Comparison of ENCODE assay signal across 8 cellular contexts in the genomic region with DNA sequence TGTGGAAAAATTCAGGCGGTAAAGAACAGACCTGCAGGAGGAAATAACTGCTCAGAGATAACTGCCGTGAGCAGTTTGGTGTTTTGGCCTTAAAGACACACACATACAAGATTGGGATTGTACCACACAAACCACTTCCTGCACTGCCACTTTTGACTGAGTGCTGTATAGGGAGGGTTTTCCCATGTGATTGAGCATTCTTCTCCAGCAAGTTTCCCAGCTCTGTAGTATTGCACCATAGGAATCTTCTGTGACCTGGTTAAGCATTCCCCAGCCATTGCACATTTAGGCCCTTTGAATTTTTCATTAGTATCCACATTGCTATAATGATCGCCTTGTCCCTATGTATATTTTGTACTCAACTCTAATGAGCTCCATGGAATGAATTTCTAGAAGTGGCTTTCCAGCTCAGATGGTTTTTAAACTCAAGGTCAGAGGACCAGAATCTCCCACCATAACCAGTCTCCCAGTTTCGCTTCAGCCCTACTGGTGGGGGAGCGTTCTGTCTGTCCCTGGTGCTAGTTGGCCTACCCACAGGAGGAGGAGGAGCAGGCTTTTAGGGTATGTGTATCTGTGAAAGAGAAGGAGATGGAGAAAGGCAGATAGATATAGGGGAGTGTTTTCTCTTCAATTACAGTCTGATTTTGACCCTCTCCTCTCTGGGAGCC. TPM values are rescaled to one million over a fixed set of nuclear protein-coding genes. Genes with fewer than 3 reads are reported as not detected.
A peak's percentile ranks its signal among the peaks of the same experiment; 100 is the strongest.
DNase-seq lines count a peak whose midpoint lies in the region; ATAC-seq and TF ChIP-seq lines count a peak whose summit lies in the region.

No MANE protein-coding gene starts in this region.

- H3K36me3 ChIP-seq in kidney epithelial cell (ENCODE audit: control insufficient read depth, insufficient read depth, low read length), result no peaks in the 10 kb centered on the region

- H3K4me3 Mint-ChIP-seq in activated T-cell treated with anti-CD3 and anti-CD28 coated beads, Interleukin-2, amount 50 U/mL, for 72 hours, result peak overlapping the region; percentile 80 to 93

- ATAC-seq in GM18870 (IDR thresholded peaks at IDR 0.05; ENCODE audit: unreplicated experiment) (peak; percentile 47), HG03565 (IDR thresholded peaks at IDR 0.05; ENCODE audit: unreplicated experiment) (peak; percentile 40), GM19455 (IDR thresholded peaks at IDR 0.05; ENCODE audit: unreplicated experiment) (no peak)
- ATAC-seq in activated T-cell treated with anti-CD3 and anti-CD28 coated beads, Interleukin-2, amount 50 U/mL, for 72 hours (replicated peaks in 1 of 2), result peak; percentile 71 to 72

- H3K27ac Mint-ChIP-seq in activated T-cell treated with anti-CD3 and anti-CD28 coated beads, Interleukin-2, amount 50 U/mL, for 72 hours, result peak overlapping the region; percentile 99

- no peak overlapping the region for H3K4me3 ChIP-seq in kidney epithelial cell (ENCODE audit: low read depth, low read length)

- peaks cover 3 to 15% of the 10 kb centered on the region in 2 donors for H3K36me3 Mint-ChIP-seq in activated T-cell treated with anti-CD3 and anti-CD28 coated beads, Interleukin-2, amount 50 U/mL, for 72 hours (ENCODE audit: insufficient read depth in 2 of 2)

- H3K27me3 ChIP-seq in kidney epithelial cell (ENCODE audit: control insufficient read depth, insufficient read depth, low read length), result no peaks in the 10 kb centered on the region

- no peaks in the 10 kb centered on the region for H3K27me3 Mint-ChIP-seq in activated T-cell treated with anti-CD3 and anti-CD28 coated beads, Interleukin-2, amount 50 U/mL, for 72 hours (ENCODE audit: low read depth)

- H3K4me1 Mint-ChIP-seq in activated T-cell treated with anti-CD3 and anti-CD28 coated beads, Interleukin-2, amount 50 U/mL, for 72 hours (ENCODE audit: low read depth), result peaks cover 90% of the 10 kb centered on the region

- TF ChIP-seq CTCF in kidney epithelial cell (IDR thresholded peaks at IDR 0.05; ENCODE audit: insufficient read depth, low read length, poor library complexity, severe bottlenecking), result no peak

- DNase-seq in activated T-cell treated with anti-CD3 and anti-CD28 coated beads, Interleukin-2, amount 50 U/mL, for 72 hours, result peak; percentile 56 to 61
- peak; percentile 91 for DNase-seq in kidney epithelial cell (ENCODE audit: low read depth)
- DNase-seq in COR-L47 (lab: John Stamatoyannopoulos, UW), result no peak
- DNase-seq in cerebellar nuclear complex (lab: John Stamatoyannopoulos, UW), result no peak
- no peak for DNase-seq in NOMO-1 treated with DMSO at 0.1 percent for 48 hours (lab: John Stamatoyannopoulos, UW; ENCODE audit: unreplicated experiment)

- H3K9me3 Mint-ChIP-seq in activated T-cell treated with anti-CD3 and anti-CD28 coated beads, Interleukin-2, amount 50 U/mL, for 72 hours, result no peaks in the 10 kb centered on the region

RNA-seq across cellular contexts. Expression of a gene that starts 9.3 kb away (rescaled TPM):
- 100 to 1,000 TPM; 364 to 421 TPM for total RNA-seq in activated T-cell treated with anti-CD3 and anti-CD28 coated beads, Interleukin-2, amount 50 U/mL, for 72 hours
- total RNA-seq in kidney epithelial cell, result 46.1 and 47.3 TPM in 2 replicates

Comparison
In these comparisons a context has a peak if more than half of its experiments do, and no peak if none do; other contexts are left out.
1. DNase-seq: peak in activated T-cell treated with anti-CD3 and anti-CD28 coated beads, Interleukin-2, amount 50 U/mL, for 72 hours (2 of 2) and kidney epithelial cell (single experiment); none in COR-L47 (single experiment), cerebellar nuclear complex (0 of 2) and NOMO-1 treated with DMSO at 0.1 percent for 48 hours (single experiment).